ENCODE assay signal across 7 cellular contexts in the genomic region with DNA sequence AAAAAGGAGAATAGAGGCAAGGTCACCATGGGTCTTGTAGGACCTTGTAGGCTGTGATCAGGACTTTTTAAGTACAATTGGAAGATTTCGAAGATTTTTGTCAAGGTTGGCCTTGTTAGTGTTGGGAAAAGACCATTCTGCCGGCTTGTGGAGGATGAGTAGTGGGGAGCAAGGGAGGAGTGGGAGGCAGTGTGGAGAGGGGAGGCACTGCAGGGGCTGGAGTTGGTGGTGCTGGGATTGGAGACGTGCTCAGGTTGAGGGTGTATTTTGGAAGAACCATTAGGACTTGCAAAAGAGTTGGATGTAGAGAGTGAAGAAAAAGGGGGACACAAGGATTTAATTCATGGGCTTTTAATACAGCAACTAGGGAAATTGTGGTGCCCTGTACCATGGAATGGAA.
"Had no signal": no experiment of that assay in that cellular context is flagged by ENCODE, and none has a peak within 500 bp of the region (broad histone marks: within the 10 kb centered on the region; RNA-seq: fewer than 3 reads in every experiment).

No MANE protein-coding gene starts in this region.

- ATAC-seq: HepG2, K562 had no signal

- H3K4me3 ChIP-seq: K562 had no signal

- DNase-seq: IMR-90, KBM-7, KG1 had no signal

- H3K27ac ChIP-seq: HL-60, KMS-11 had no signal

- H3K9ac ChIP-seq: KMS-11 had no signal

- H3K4me2 ChIP-seq: KMS-11 had no signal
